In the genomic region with DNA sequence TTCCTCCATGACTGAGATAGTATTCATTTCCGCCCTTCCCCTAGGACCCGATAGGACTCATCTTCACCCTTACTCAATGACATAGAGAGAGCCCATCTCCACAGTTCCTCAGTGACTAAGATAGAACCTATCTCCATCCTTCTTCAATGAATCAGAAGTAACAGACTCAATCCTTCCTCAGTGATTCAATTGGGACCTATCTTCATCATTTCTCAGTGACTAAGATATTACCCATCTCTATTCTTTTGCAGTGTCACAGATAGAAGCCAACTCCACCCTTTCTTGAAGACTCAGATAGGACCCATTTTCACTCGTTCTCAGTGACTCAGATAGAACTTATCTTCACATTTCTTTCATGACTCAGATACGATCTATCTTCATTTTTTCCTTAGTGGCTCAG, we compare ENCODE assay signal across 16 cellular contexts.
DNase-seq lines count a peak whose midpoint lies in the region; ATAC-seq and TF ChIP-seq lines count a peak whose summit lies in the region.
"Had no signal": no experiment of that assay in that cellular context is flagged by ENCODE, and none has a peak within 500 bp of the region (broad histone marks: within the 10 kb centered on the region; RNA-seq: fewer than 3 reads in every experiment).

No MANE protein-coding gene starts in this region.

- H3K4me3 ChIP-seq in PC-3 (ENCODE audit: low read length) (no peak overlapping the region), fibroblast of mammary gland (ENCODE audit: control insufficient read depth, low read depth, low read length) (no peak overlapping the region)
- H3K4me3 ChIP-seq: HAP-1 had no signal

- POLR2A ChIA-PET in PC-3 (lab: Charles Lee; ENCODE audit: unreplicated experiment), result no interaction called here

- no peaks in the 10 kb centered on the region for H3K4me1 ChIP-seq in PC-3 (ENCODE audit: insufficient read depth, low read length)
- H3K4me1 ChIP-seq: HAP-1 had no signal

- TF ChIP-seq CTCF in PC-3 (conservative IDR thresholded peaks at IDR 0.05; ENCODE audit: low read depth, low read length), result no peak
- TF ChIP-seq CTCF in fibroblast of mammary gland (conservative IDR thresholded peaks at IDR 0.05; ENCODE audit: control insufficient read depth, insufficient read depth, low read depth, low read length), result no peak

- H3K9me2 ChIP-seq in PC-3 (replicated peaks; ENCODE audit: low read length), result 0 out of 2 replicates have a peak, but pooled peaks cover 5% of the 10 kb centered on the region

- no peak overlapping the region for H2AFZ ChIP-seq in PC-3 (ENCODE audit: low read length)

- no peak overlapping the region for H3K27ac ChIP-seq in PC-3 (ENCODE audit: low read length)

- ATAC-seq in activated T-cell treated with anti-CD3 and anti-CD28 coated beads, Interleukin-2, amount 50 U/mL, for 4 hours, result peak; percentile 85 to 87
- no peak for ATAC-seq in PC-3
- ATAC-seq: HepG2 had no signal

- no peaks in the 10 kb centered on the region for H3K36me3 Mint-ChIP-seq in activated T-cell treated with anti-CD3 and anti-CD28 coated beads, Interleukin-2, amount 50 U/mL, for 4 hours (ENCODE audit: insufficient read depth)
- no peaks in the 10 kb centered on the region for H3K36me3 Mint-ChIP-seq in immature natural killer cell
- H3K36me3 Mint-ChIP-seq: CD4-positive, alpha-beta memory T cell had no signal

- no TSS peak for BruUV-seq in PC-3 (replicated peaks; lab: Mats Ljungman, UMichigan)

- no peak for DNase-seq in activated T-cell treated with anti-CD3 and anti-CD28 coated beads, Interleukin-2, amount 50 U/mL, for 4 hours
- no peak for DNase-seq in activated T-cell treated with anti-CD3 and anti-CD28 coated beads, Interleukin-2, amount 50 U/mL, for 1 hour
- DNase-seq in ELR (ENCODE audit: low read depth), result peak; percentile 0
- DNase-seq in PC-3, result peak; percentile 39
- peak; percentile 25 for DNase-seq in fibroblast of mammary gland (ENCODE audit: low read depth)
- DNase-seq in foreskin melanocyte, result no peak
- no peak for DNase-seq in immature natural killer cell
- DNase-seq: C1 segment of cervical spinal cord; CD4-positive, alpha-beta memory T cell; DMS153; DMS79 treated with DMSO at 0.1 percent for 48 hours; EL; GDM1 had no signal

- H3K27me3 Mint-ChIP-seq in activated T-cell treated with anti-CD3 and anti-CD28 coated beads, Interleukin-2, amount 50 U/mL, for 4 hours (ENCODE audit: low read depth), result no peaks in the 10 kb centered on the region
- H3K27me3 Mint-ChIP-seq in immature natural killer cell (ENCODE audit: low read depth in 3 of 3), result peaks cover 0 to 2% (median 0%) of the 10 kb centered on the region in 3 donors
- H3K27me3 Mint-ChIP-seq: B cell had no signal

- no peak overlapping the region for H3K9ac ChIP-seq in PC-3 (ENCODE audit: low read length)

- no peaks in the 10 kb centered on the region for H3K9me3 ChIP-seq in PC-3 (ENCODE audit: low read length)
- H3K9me3 ChIP-seq: HAP-1 had no signal

- peaks cover 8% of the 10 kb centered on the region for H3K9me3 Mint-ChIP-seq in activated T-cell treated with anti-CD3 and anti-CD28 coated beads, Interleukin-2, amount 50 U/mL, for 4 hours
- H3K9me3 Mint-ChIP-seq in immature natural killer cell, result peaks cover 0 to 7% (median 0%) of the 10 kb centered on the region in 6 donors

- no peak overlapping the region for H3K4me2 ChIP-seq in PC-3 (ENCODE audit: low read length)

- no peaks in the 10 kb centered on the region for H3K27me3 ChIP-seq in PC-3 (ENCODE audit: low read length)

- intact Hi-C loops in PC-3 (cut with micrococcal nuclease), result no loop called here

- no peak overlapping the region for H3K27ac Mint-ChIP-seq in immature natural killer cell
- H3K27ac Mint-ChIP-seq: B cell; CD4-positive, alpha-beta memory T cell had no signal

- H3F3A ChIP-seq in PC-3 (ENCODE audit: low read length, unreplicated experiment), result no peaks in the 10 kb centered on the region

- no peaks in the 10 kb centered on the region for H4K20me1 ChIP-seq in PC-3 (ENCODE audit: low read length)

- CTCF ChIA-PET in PC-3 (lab: Charles Lee), result no interaction called here

- no peaks in the 10 kb centered on the region for H3K79me2 ChIP-seq in PC-3 (ENCODE audit: low read length)

- H3K4me3 Mint-ChIP-seq in activated T-cell treated with anti-CD3 and anti-CD28 coated beads, Interleukin-2, amount 50 U/mL, for 4 hours, result no peak overlapping the region
- no peak overlapping the region for H3K4me3 Mint-ChIP-seq in immature natural killer cell
- H3K4me3 Mint-ChIP-seq: B cell; CD4-positive, alpha-beta memory T cell had no signal

- no peaks in the 10 kb centered on the region for H3K36me3 ChIP-seq in PC-3 (ENCODE audit: low read depth, low read length)
- H3K36me3 ChIP-seq: HAP-1 had no signal

- no peaks in the 10 kb centered on the region for H3K4me1 Mint-ChIP-seq in activated T-cell treated with anti-CD3 and anti-CD28 coated beads, Interleukin-2, amount 50 U/mL, for 4 hours (ENCODE audit: low read depth)
- no peaks in the 10 kb centered on the region for H3K4me1 Mint-ChIP-seq in immature natural killer cell
- H3K4me1 Mint-ChIP-seq: B cell; CD4-positive, alpha-beta memory T cell had no signal

Comparison
In these comparisons a context has a peak if more than half of its experiments do, and no peak if none do; other contexts are left out.
1. DNase-seq: peak in ELR (single experiment), PC-3 (single experiment) and fibroblast of mammary gland (single experiment); none in activated T-cell treated with anti-CD3 and anti-CD28 coated beads, Interleukin-2, amount 50 U/mL, for 4 hours (single experiment), activated T-cell treated with anti-CD3 and anti-CD28 coated beads, Interleukin-2, amount 50 U/mL, for 1 hour (single experiment), foreskin melanocyte (single experiment) and immature natural killer cell (0 of 3).